In genomic region chr2:129379411-129379810, GRCh38 we compare ENCODE assay signal across 18 cellular contexts.
A peak's percentile ranks its signal among the peaks of the same experiment; 100 is the strongest.
DNase-seq lines count a peak whose midpoint lies in the region; ATAC-seq and FAIRE-seq lines count a peak whose summit lies in the region.
"Had no signal": no experiment of that assay in that cellular context is flagged by ENCODE, and none has a peak within 500 bp of the region (broad histone marks: within the 10 kb centered on the region; RNA-seq: fewer than 3 reads in every experiment).

No MANE protein-coding gene starts in this region.

- peak; percentile 52 for FAIRE-seq in GM18507 (lab: Jason Lieb, UNC)
- FAIRE-seq: RCC 7860 had no signal

- DNase-seq in GM18507 (ENCODE audit: extremely low spot score, insufficient read length, low read depth) (no peak), medulla oblongata (ENCODE audit: extremely low spot score) (peak; percentile 17), NCI-H82 treated with DMSO at 0.1 percent for 48 hours (lab: John Stamatoyannopoulos, UW; ENCODE audit: unreplicated experiment) (no peak), OCI-M1 (lab: John Stamatoyannopoulos, UW) (no peak), DMS79 (lab: John Stamatoyannopoulos, UW) (no peak), NCI-H2029 treated with DMSO at 0.1 percent for 48 hours (lab: John Stamatoyannopoulos, UW) (no peak)
- DNase-seq: activated naive CD4-positive, alpha-beta T cell treated with Interleukin-2 at 50 U/mL for 16 hours; hypothalamus; Kasumi-1; left lung; NCI-H1694 treated with DMSO at 0.1 percent for 48 hours; NCI-H524 treated with DMSO at 0.1 percent for 48 hours; spleen; SW 1271 had no signal

- peak; percentile 63 for ATAC-seq in GM21423 (IDR thresholded peaks at IDR 0.05; ENCODE audit: unreplicated experiment)
- peak; percentile 69 for ATAC-seq in HG02981 (IDR thresholded peaks at IDR 0.05; ENCODE audit: unreplicated experiment)
- ATAC-seq: left lung, WTC11 had no signal
